In the genomic region with DNA sequence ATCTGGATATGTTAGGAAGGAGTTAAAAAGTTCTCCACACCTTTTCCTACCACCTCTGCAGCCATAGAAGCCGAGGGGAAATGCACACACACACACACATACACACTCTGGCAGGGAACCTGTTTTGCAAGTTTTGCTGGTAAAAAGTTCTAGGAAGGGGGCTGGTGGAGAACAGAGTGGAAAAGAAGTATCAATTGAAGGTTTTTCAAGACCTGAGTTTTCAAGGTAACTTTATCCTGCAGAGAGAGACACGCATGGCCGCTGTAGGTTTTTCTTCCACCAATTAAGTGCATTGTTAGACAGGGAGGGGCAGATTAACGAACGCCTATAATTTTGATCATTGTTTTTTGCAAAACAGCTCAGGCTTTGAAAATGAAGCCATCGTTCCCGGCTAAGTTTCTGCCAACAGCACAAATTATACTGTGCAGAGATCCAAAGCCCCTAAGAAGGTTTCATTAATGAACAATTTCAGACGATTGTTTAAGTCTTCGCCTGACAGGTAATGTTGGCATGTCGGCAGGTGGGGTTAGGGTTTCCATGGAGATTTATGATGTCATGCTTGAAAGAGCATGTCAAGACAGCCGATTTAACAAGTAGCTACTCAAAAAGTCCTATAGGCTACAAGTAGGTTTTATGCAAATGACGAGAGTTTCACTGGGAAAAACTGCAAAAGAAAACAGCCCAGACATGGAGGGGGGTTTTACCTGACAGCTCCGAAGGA, we compare ENCODE assay signal across 1 cellular context.
TF ChIP-seq lines count a peak whose summit lies in the region.

No MANE protein-coding gene starts in this region.

TF ChIP-seq in HEK293, 187 proteins besides CTCF, POLR2A, EP300 and RAD21 (continued from another document):
- TF ChIP-seq ZBTB17 (tag by site-specific recombination; IDR thresholded peaks at IDR 0.05) (peak; percentile 68), ZNF132 (tag by site-specific recombination; IDR thresholded peaks at IDR 0.05; ENCODE audit: borderline replicate concordance) (no peak), FEZF1 (tag by site-specific recombination; IDR thresholded peaks at IDR 0.05) (no peak), ZNF544 (tag by site-specific recombination; IDR thresholded peaks at IDR 0.05) (no peak), KLF8 (tag by site-specific recombination; IDR thresholded peaks at IDR 0.05) (peak; percentile 44; the same call in 1 of the 2 replicates), HOXA7 (CRISPR knock-in tag; IDR thresholded peaks at IDR 0.05; ENCODE audit: borderline replicate concordance) (no peak), ZNF10 (tag by site-specific recombination; IDR thresholded peaks at IDR 0.05) (no peak), SCRT2 (tag by site-specific recombination; IDR thresholded peaks at IDR 0.05) (peak; percentile 92), ZBTB21 (tag by site-specific recombination; IDR thresholded peaks at IDR 0.05) (peak; percentile 56; the same call in 1 of the 2 replicates), SP7 (tag by site-specific recombination; IDR thresholded peaks at IDR 0.05) (0 out of 2 replicates have a peak, but pooled peaks have one; percentile 31), ZNF707 (tag by site-specific recombination; IDR thresholded peaks at IDR 0.05) (no peak), HOXD13 (CRISPR knock-in tag; IDR thresholded peaks at IDR 0.05; ENCODE audit: borderline replicate concordance) (no peak), ZFHX2 (tag by site-specific recombination; conservative IDR thresholded peaks at IDR 0.05) (no peak), ZFP37 (tag by site-specific recombination; IDR thresholded peaks at IDR 0.05) (no peak), MEIS1 (CRISPR knock-in tag; IDR thresholded peaks at IDR 0.05; ENCODE audit: borderline replicate concordance) (no peak), KLF1 (tag by site-specific recombination; IDR thresholded peaks at IDR 0.05) (peak; percentile 18; the same call in 1 of the 2 replicates), ZNF629 (tag by site-specific recombination; IDR thresholded peaks at IDR 0.05) (peak; percentile 93)
- TF ChIP-seq, protein P1, sequence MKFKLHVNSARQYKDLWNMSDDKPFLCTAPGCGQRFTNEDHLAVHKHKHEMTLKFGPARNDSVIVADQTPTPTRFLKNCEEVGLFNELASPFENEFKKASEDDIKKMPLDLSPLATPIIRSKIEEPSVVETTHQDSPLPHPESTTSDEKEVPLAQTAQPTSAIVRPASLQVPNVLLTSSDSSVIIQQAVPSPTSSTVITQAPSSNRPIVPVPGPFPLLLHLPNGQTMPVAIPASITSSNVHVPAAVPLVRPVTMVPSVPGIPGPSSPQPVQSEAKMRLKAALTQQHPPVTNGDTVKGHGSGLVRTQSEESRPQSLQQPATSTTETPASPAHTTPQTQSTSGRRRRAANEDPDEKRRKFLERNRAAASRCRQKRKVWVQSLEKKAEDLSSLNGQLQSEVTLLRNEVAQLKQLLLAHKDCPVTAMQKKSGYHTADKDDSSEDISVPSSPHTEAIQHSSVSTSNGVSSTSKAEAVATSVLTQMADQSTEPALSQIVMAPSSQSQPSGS (tag by site-specific recombination; IDR thresholded peaks at IDR 0.05; ENCODE audit: low read depth): peak; percentile 93
- TF ChIP-seq, protein P2, sequence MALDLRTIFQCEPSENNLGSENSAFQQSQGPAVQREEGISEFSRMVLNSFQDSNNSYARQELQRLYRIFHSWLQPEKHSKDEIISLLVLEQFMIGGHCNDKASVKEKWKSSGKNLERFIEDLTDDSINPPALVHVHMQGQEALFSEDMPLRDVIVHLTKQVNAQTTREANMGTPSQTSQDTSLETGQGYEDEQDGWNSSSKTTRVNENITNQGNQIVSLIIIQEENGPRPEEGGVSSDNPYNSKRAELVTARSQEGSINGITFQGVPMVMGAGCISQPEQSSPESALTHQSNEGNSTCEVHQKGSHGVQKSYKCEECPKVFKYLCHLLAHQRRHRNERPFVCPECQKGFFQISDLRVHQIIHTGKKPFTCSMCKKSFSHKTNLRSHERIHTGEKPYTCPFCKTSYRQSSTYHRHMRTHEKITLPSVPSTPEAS (tag by site-specific recombination; IDR thresholded peaks at IDR 0.05): peak; percentile 83
- TF ChIP-seq, protein P3, sequence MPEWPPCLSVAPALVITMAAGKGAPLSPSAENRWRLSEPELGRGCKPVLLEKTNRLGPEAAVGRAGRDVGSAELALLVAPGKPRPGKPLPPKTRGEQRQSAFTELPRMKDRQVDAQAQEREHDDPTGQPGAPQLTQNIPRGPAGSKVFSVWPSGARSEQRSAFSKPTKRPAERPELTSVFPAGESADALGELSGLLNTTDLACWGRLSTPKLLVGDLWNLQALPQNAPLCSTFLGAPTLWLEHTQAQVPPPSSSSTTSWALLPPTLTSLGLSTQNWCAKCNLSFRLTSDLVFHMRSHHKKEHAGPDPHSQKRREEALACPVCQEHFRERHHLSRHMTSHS (tag by site-specific recombination; IDR thresholded peaks at IDR 0.05): no peak
- TF ChIP-seq, protein P4, sequence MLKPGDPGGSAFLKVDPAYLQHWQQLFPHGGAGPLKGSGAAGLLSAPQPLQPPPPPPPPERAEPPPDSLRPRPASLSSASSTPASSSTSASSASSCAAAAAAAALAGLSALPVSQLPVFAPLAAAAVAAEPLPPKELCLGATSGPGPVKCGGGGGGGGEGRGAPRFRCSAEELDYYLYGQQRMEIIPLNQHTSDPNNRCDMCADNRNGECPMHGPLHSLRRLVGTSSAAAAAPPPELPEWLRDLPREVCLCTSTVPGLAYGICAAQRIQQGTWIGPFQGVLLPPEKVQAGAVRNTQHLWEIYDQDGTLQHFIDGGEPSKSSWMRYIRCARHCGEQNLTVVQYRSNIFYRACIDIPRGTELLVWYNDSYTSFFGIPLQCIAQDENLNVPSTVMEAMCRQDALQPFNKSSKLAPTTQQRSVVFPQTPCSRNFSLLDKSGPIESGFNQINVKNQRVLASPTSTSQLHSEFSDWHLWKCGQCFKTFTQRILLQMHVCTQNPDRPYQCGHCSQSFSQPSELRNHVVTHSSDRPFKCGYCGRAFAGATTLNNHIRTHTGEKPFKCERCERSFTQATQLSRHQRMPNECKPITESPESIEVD (tag by site-specific recombination; IDR thresholded peaks at IDR 0.05): peak; percentile 49
